ENCODE assay signal across 9 cellular contexts in genomic region chr17:48678141-48678971, GRCh38. TPM values are rescaled to one million over a fixed set of nuclear protein-coding genes. Genes with fewer than 3 reads are reported as not detected.
DNase-seq lines count a peak whose midpoint lies in the region; TF ChIP-seq lines count a peak whose summit lies in the region.
"Had no signal": no experiment of that assay in that cellular context is flagged by ENCODE, and none has a peak within 500 bp of the region (broad histone marks: within the 10 kb centered on the region; RNA-seq: fewer than 3 reads in every experiment).

No MANE protein-coding gene starts in this region.

- WGBS in neuronal stem cell (ENCODE audit: extremely low coverage in 2 of 2, insufficient read length in 2 of 2, insufficient replicate concordance in 1 of 2), 2 donors, result no CpG with 5 or more reads among the region's 41 CpGs
- WGBS in suprapubic skin, result 9% methylated on average over 33 of the region's 41 CpGs

- no peak overlapping the region for H3K14ac ChIP-seq in neuronal stem cell (ENCODE audit: low read length)

- H2AFZ ChIP-seq in neuronal stem cell (ENCODE audit: low read length), result peak overlapping the region; percentile 88

- H3K4me2 ChIP-seq in neuronal stem cell (ENCODE audit: insufficient read depth, low read length, poor library complexity, severe bottlenecking), result peak overlapping the region; percentile 58

- H3K4me1 Mint-ChIP-seq in activated T-helper 2 cell treated with anti-CD3 and anti-CD28 coated beads, Interferon-gamma antibody, Interleukin-2, Interleukin-4, amounts not matched to agents 10 μg/mL and 5 μg/mL and 100 μg/mL, durations not matched to agents 14 hours and 24 hours and 36 hours (ENCODE audit: low read depth), result peaks cover 5% of the 10 kb centered on the region

- no peak overlapping the region for H3K4me3 Mint-ChIP-seq in activated T-helper 2 cell treated with anti-CD3 and anti-CD28 coated beads, Interferon-gamma antibody, Interleukin-2, Interleukin-4, amounts not matched to agents 10 μg/mL and 5 μg/mL and 100 μg/mL, durations not matched to agents 14 hours and 24 hours and 36 hours (ENCODE audit: low read depth)

- no peak overlapping the region for H3K27ac ChIP-seq in neuronal stem cell (replicated peaks; ENCODE audit: low read length)
- no peak overlapping the region for H3K27ac ChIP-seq in suprapubic skin
- H3K27ac ChIP-seq: skin epidermis had no signal

- no peak overlapping the region for H2BK12ac ChIP-seq in neuronal stem cell (ENCODE audit: low read length)

- H3K4ac ChIP-seq in neuronal stem cell (ENCODE audit: low read length), result no peak overlapping the region

- H3K4me3 ChIP-seq in GM12864 (ENCODE audit: low read depth, low read length) (no peak overlapping the region), foreskin fibroblast (ENCODE audit: low read depth in 1 of 2, low read length in 2 of 2) (peak overlapping the region in 1 of 2 donors; percentile 0), neuronal stem cell (ENCODE audit: low read length in 2 of 2) (peak overlapping the region in 1 of 2 donors; percentile 60), suprapubic skin (no peak overlapping the region)
- H3K4me3 ChIP-seq: skin epidermis had no signal

- H4K8ac ChIP-seq in neuronal stem cell (ENCODE audit: low read depth, low read length), result no peak overlapping the region

- no peak overlapping the region for H2BK15ac ChIP-seq in neuronal stem cell (ENCODE audit: low read length)

- TF ChIP-seq CTCF in GM12864 (IDR thresholded peaks at IDR 0.05; ENCODE audit: low read depth, low read length, missing control alignments), result peak; percentile 95
- TF ChIP-seq CTCF in foreskin fibroblast (IDR thresholded peaks at IDR 0.05; ENCODE audit: low read depth, low read length), result peak; percentile 93
- peak; percentile 61 to 93 for TF ChIP-seq CTCF in suprapubic skin (IDR thresholded peaks at IDR 0.05)

- H3K9me3 ChIP-seq in neuronal stem cell (replicated peaks in 1 of 2; ENCODE audit: control insufficient read depth in 2 of 2, insufficient read depth in 1 of 2, low read depth in 1 of 2, low read length in 2 of 2), result no peaks in the 10 kb centered on the region
- no peaks in the 10 kb centered on the region for H3K9me3 ChIP-seq in suprapubic skin

- H2BK120ac ChIP-seq in neuronal stem cell (ENCODE audit: low read depth, low read length), result no peak overlapping the region

- H2AK5ac ChIP-seq in neuronal stem cell (ENCODE audit: low read depth, low read length), result no peak overlapping the region

- peak overlapping the region; percentile 8 for H3K23ac ChIP-seq in neuronal stem cell (ENCODE audit: low read depth, low read length, poor library complexity)

- TF ChIP-seq EP300 in suprapubic skin (IDR thresholded peaks at IDR 0.05), result no peak

- no peaks in the 10 kb centered on the region for H3K9me3 Mint-ChIP-seq in activated T-helper 2 cell treated with anti-CD3 and anti-CD28 coated beads, Interferon-gamma antibody, Interleukin-2, Interleukin-4, amounts not matched to agents 10 μg/mL and 5 μg/mL and 100 μg/mL, durations not matched to agents 14 hours and 24 hours and 36 hours

- DNase-seq in GM12864 (ENCODE audit: low read depth) (no peak), HuH-7 (ENCODE audit: low spot score) (peak; percentile 79), RPMI8226 (peak; percentile 71), foreskin fibroblast (peak; percentile 21 to 78), neuronal stem cell (ENCODE audit: low spot score) (peak; percentile 69), suprapubic skin (ENCODE audit: low spot score in 2 of 2) (peak in 1 of 2 donors; percentile 59), GF-D8 (lab: John Stamatoyannopoulos, UW) (no peak)
- peak; percentile 54 for DNase-seq in activated T-helper 2 cell treated with anti-CD3 and anti-CD28 coated beads, Interferon-gamma antibody, Interleukin-2, Interleukin-4, amounts not matched to agents 10 μg/mL and 5 μg/mL and 100 μg/mL, durations not matched to agents 14 hours and 24 hours and 36 hours (ENCODE audit: low spot score)

- no peaks in the 10 kb centered on the region for H3K79me1 ChIP-seq in neuronal stem cell (ENCODE audit: low read depth, low read length)

- no peaks in the 10 kb centered on the region for H3K36me3 Mint-ChIP-seq in activated T-helper 2 cell treated with anti-CD3 and anti-CD28 coated beads, Interferon-gamma antibody, Interleukin-2, Interleukin-4, amounts not matched to agents 10 μg/mL and 5 μg/mL and 100 μg/mL, durations not matched to agents 14 hours and 24 hours and 36 hours (ENCODE audit: low read depth)

- H4K91ac ChIP-seq in neuronal stem cell (ENCODE audit: low read depth, low read length, poor library complexity), result no peak overlapping the region

- H2BK5ac ChIP-seq in neuronal stem cell (ENCODE audit: low read length), result no peak overlapping the region

- peaks cover 0 to 25% (median 19%) of the 10 kb centered on the region in 3 experiments for H3K27me3 ChIP-seq in neuronal stem cell (ENCODE audit: control insufficient read depth in 3 of 3, insufficient read depth in 3 of 3, low read depth in 1 of 3, low read length in 3 of 3)
- H3K27me3 ChIP-seq in suprapubic skin, result peaks cover 83% of the 10 kb centered on the region

- peak overlapping the region; percentile 65 for H3K18ac ChIP-seq in neuronal stem cell (ENCODE audit: low read length)

- intact Hi-C loops in activated T-helper 2 cell treated with anti-CD3 and anti-CD28 coated beads, Interferon-gamma antibody, Interleukin-2, Interleukin-4, amounts not matched to agents 10 μg/mL and 5 μg/mL and 100 μg/mL, durations not matched to agents 14 hours and 24 hours and 36 hours (cut with micrococcal nuclease), result loop anchor here (5.0 kb wide), 1 partner anchor 199 kb away; no protein-coding TSS in a partner anchor

- no peak overlapping the region for H3K27ac Mint-ChIP-seq in activated T-helper 2 cell treated with anti-CD3 and anti-CD28 coated beads, Interferon-gamma antibody, Interleukin-2, Interleukin-4, amounts not matched to agents 10 μg/mL and 5 μg/mL and 100 μg/mL, durations not matched to agents 14 hours and 24 hours and 36 hours

- H3K4me1 ChIP-seq in neuronal stem cell (ENCODE audit: control insufficient read depth in 2 of 2, insufficient read depth in 1 of 2, low read depth in 1 of 2, low read length in 2 of 2) (no peaks in the 10 kb centered on the region), suprapubic skin (peaks cover 8% of the 10 kb centered on the region)

- peaks cover 42% of the 10 kb centered on the region for H3K27me3 Mint-ChIP-seq in activated T-helper 2 cell treated with anti-CD3 and anti-CD28 coated beads, Interferon-gamma antibody, Interleukin-2, Interleukin-4, amounts not matched to agents 10 μg/mL and 5 μg/mL and 100 μg/mL, durations not matched to agents 14 hours and 24 hours and 36 hours (ENCODE audit: low read depth)

- no peak for TF ChIP-seq POLR2A in suprapubic skin (IDR thresholded peaks at IDR 0.05)

- H3K9ac ChIP-seq in neuronal stem cell (ENCODE audit: low read depth, low read length, poor library complexity), result peak overlapping the region; percentile 52

- H3K36me3 ChIP-seq in neuronal stem cell (replicated peaks in 1 of 2; ENCODE audit: control insufficient read depth in 2 of 2, insufficient read depth in 2 of 2, low read length in 2 of 2) (no peaks in the 10 kb centered on the region), suprapubic skin (no peaks in the 10 kb centered on the region)

RNA-seq across cellular contexts. Expression of gene PRAC1, which starts 44.0 kb away (rescaled TPM):
- not detected in 2 replicates for total RNA-seq in activated T-helper 2 cell treated with anti-CD3 and anti-CD28 coated beads, Interferon-gamma antibody, Interleukin-2, Interleukin-4, amounts not matched to agents 10 μg/mL and 5 μg/mL and 100 μg/mL, durations not matched to agents 14 hours and 24 hours and 36 hours
- polyA plus RNA-seq in neuronal stem cell (2013, experiment 1 of 2), result not detected
- polyA plus RNA-seq in neuronal stem cell (2013, experiment 2 of 2), result not detected
- total RNA-seq in suprapubic skin, result not detected

RNA-seq across cellular contexts. Expression of gene PRAC2, which starts 44.6 kb away (rescaled TPM):
- total RNA-seq in activated T-helper 2 cell treated with anti-CD3 and anti-CD28 coated beads, Interferon-gamma antibody, Interleukin-2, Interleukin-4, amounts not matched to agents 10 μg/mL and 5 μg/mL and 100 μg/mL, durations not matched to agents 14 hours and 24 hours and 36 hours, result not detected in 2 replicates
- polyA plus RNA-seq in neuronal stem cell (2013, experiment 1 of 2), result not detected
- not detected for polyA plus RNA-seq in neuronal stem cell (2013, experiment 2 of 2)
- total RNA-seq in suprapubic skin, result not detected

RNA-seq across cellular contexts. Expression of gene HOXB13, which starts 50.2 kb away (rescaled TPM):
- total RNA-seq in activated T-helper 2 cell treated with anti-CD3 and anti-CD28 coated beads, Interferon-gamma antibody, Interleukin-2, Interleukin-4, amounts not matched to agents 10 μg/mL and 5 μg/mL and 100 μg/mL, durations not matched to agents 14 hours and 24 hours and 36 hours, result not detected in 2 replicates
- polyA plus RNA-seq in neuronal stem cell (2013, experiment 1 of 2), result not detected
- not detected for polyA plus RNA-seq in neuronal stem cell (2013, experiment 2 of 2)
- not detected for total RNA-seq in suprapubic skin

RNA-seq across cellular contexts. Expression of gene HOXB9, which starts 52.2 kb away (rescaled TPM):
- total RNA-seq in activated T-helper 2 cell treated with anti-CD3 and anti-CD28 coated beads, Interferon-gamma antibody, Interleukin-2, Interleukin-4, amounts not matched to agents 10 μg/mL and 5 μg/mL and 100 μg/mL, durations not matched to agents 14 hours and 24 hours and 36 hours, result 0.16 TPM in 2 replicates
- not detected for polyA plus RNA-seq in neuronal stem cell (2013, experiment 1 of 2)
- polyA plus RNA-seq in neuronal stem cell (2013, experiment 2 of 2), result not detected
- total RNA-seq in suprapubic skin, result under 1 TPM in 2 of 4 donors, not detected in 2; 0.23 to 0.42 TPM

Comparison
In these comparisons a context has a peak if more than half of its experiments do, and no peak if none do; other contexts are left out.
1. DNase-seq: peak in HuH-7 (single experiment), RPMI8226 (single experiment), activated T-helper 2 cell treated with anti-CD3 and anti-CD28 coated beads, Interferon-gamma antibody, Interleukin-2, Interleukin-4, amounts not matched to agents 10 μg/mL and 5 μg/mL and 100 μg/mL, durations not matched to agents 14 hours and 24 hours and 36 hours (single experiment), foreskin fibroblast (2 of 2) and neuronal stem cell (single experiment); none in GM12864 (single experiment) and GF-D8 (single experiment).
2. Peak in every context shown above with its lines, with median percentiles within 50 percentile points of each other: CTCF ChIP-seq.